In genomic region chr2:44169155-44169898, GRCh38 we compare ENCODE assay signal across 1 cellular context.
TF ChIP-seq lines count a peak whose summit lies in the region.

No MANE protein-coding gene starts in this region.

TF ChIP-seq in HepG2, 621 proteins besides CTCF, POLR2A, EP300 and RAD21 (continued from another document and continues in another):
- TF ChIP-seq ZBTB40 (IDR thresholded peaks at IDR 0.05) (no peak), ZBTB40 (CRISPR knock-in tag; IDR thresholded peaks at IDR 0.05) (peak; percentile 9; the same call in 1 of the 2 replicates), NR2C2 (CRISPR knock-in tag; IDR thresholded peaks at IDR 0.05; ENCODE audit: borderline replicate concordance) (no peak), ZNF644 (CRISPR knock-in tag; IDR thresholded peaks at IDR 0.05; ENCODE audit: low read depth) (no peak), ZBTB26 (CRISPR knock-in tag; IDR thresholded peaks at IDR 0.05; ENCODE audit: borderline replicate concordance) (no peak), ATRX (CRISPR knock-in tag; IDR thresholded peaks at IDR 0.05; ENCODE audit: borderline replicate concordance) (no peak), NR2F1 (CRISPR knock-in tag; IDR thresholded peaks at IDR 0.05) (no peak), ZFP1 (CRISPR knock-in tag; IDR thresholded peaks at IDR 0.05) (no peak), CBX5 (CRISPR knock-in tag; IDR thresholded peaks at IDR 0.05; ENCODE audit: borderline replicate concordance) (no peak), ZNF790 (CRISPR knock-in tag; IDR thresholded peaks at IDR 0.05; ENCODE audit: borderline replicate concordance) (no peak), ZNF329 (CRISPR knock-in tag; IDR thresholded peaks at IDR 0.05; ENCODE audit: low read depth) (no peak; the same call in 1 of the 2 replicates), HIVEP1 (CRISPR knock-in tag; IDR thresholded peaks at IDR 0.05) (no peak), TBL1XR1 (IDR thresholded peaks at IDR 0.05; ENCODE audit: borderline replicate concordance, low read length, partially characterized antibody) (no peak), TSC22D2 (CRISPR knock-in tag; IDR thresholded peaks at IDR 0.05; ENCODE audit: borderline replicate concordance) (no peak), PHF21A (CRISPR knock-in tag; IDR thresholded peaks at IDR 0.05) (no peak), ZNF230 (CRISPR knock-in tag; IDR thresholded peaks at IDR 0.05) (no peak), ZNF678 (CRISPR knock-in tag; IDR thresholded peaks at IDR 0.05) (no peak), NR2F6 (IDR thresholded peaks at IDR 0.05) (no peak), NR2F6 (CRISPR knock-in tag; IDR thresholded peaks at IDR 0.05) (no peak), MEIS2 (CRISPR knock-in tag; IDR thresholded peaks at IDR 0.05) (peak; percentile 64; the same call in 1 of the 2 replicates), HHEX (CRISPR knock-in tag; IDR thresholded peaks at IDR 0.05) (no peak), CREBL2 (CRISPR knock-in tag; IDR thresholded peaks at IDR 0.05; ENCODE audit: borderline replicate concordance) (no peak), CSRNP2 (CRISPR knock-in tag; conservative IDR thresholded peaks at IDR 0.05; ENCODE audit: low read depth) (no peak), RARA (CRISPR knock-in tag; IDR thresholded peaks at IDR 0.05) (no peak), RBM22 (optimal IDR thresholded peaks at IDR 0.05; ENCODE audit: low read length) (no peak), ZNF737 (CRISPR knock-in tag; IDR thresholded peaks at IDR 0.05; ENCODE audit: borderline replicate concordance) (no peak), ERF (CRISPR knock-in tag; IDR thresholded peaks at IDR 0.05) (no peak), ZNF326 (CRISPR knock-in tag; IDR thresholded peaks at IDR 0.05; ENCODE audit: borderline replicate concordance) (no peak), GPN1 (CRISPR knock-in tag; IDR thresholded peaks at IDR 0.05; ENCODE audit: borderline replicate concordance) (no peak), HES4 (CRISPR knock-in tag; IDR thresholded peaks at IDR 0.05; ENCODE audit: borderline replicate concordance) (peak; percentile 77), MLLT10 (CRISPR knock-in tag; IDR thresholded peaks at IDR 0.05) (no peak), MAFF (IDR thresholded peaks at IDR 0.05; ENCODE audit: low read depth, low read length) (no peak), RFX5 (IDR thresholded peaks at IDR 0.05; ENCODE audit: low read depth, low read length) (no peak), RBFOX2 (IDR thresholded peaks at IDR 0.05; ENCODE audit: low read depth, low read length) (peak; percentile 73), HMG20B (CRISPR knock-in tag; conservative IDR thresholded peaks at IDR 0.05) (no peak), GABPB1 (CRISPR knock-in tag; IDR thresholded peaks at IDR 0.05) (peak; percentile 61; the same call in 1 of the 2 replicates), ZFP82 (CRISPR knock-in tag; IDR thresholded peaks at IDR 0.05; ENCODE audit: borderline replicate concordance) (peak; percentile 86), THAP11 (CRISPR knock-in tag; IDR thresholded peaks at IDR 0.05) (0 out of 2 replicates have a peak, but pooled peaks have one; percentile 1), ZNF709 (CRISPR knock-in tag; IDR thresholded peaks at IDR 0.05) (0 out of 2 replicates have a peak, but pooled peaks have one; percentile 58), EED (CRISPR knock-in tag; IDR thresholded peaks at IDR 0.05) (peak; percentile 92), POGZ (CRISPR knock-in tag; IDR thresholded peaks at IDR 0.05) (no peak), ZNF614 (CRISPR knock-in tag; IDR thresholded peaks at IDR 0.05; ENCODE audit: borderline replicate concordance) (0 out of 2 replicates have a peak, but pooled peaks have one; percentile 1), ZNF12 (CRISPR knock-in tag; IDR thresholded peaks at IDR 0.05) (no peak), ZKSCAN1 (IDR thresholded peaks at IDR 0.05; ENCODE audit: low read length) (peak; percentile 75)
- TF ChIP-seq, protein P1, sequence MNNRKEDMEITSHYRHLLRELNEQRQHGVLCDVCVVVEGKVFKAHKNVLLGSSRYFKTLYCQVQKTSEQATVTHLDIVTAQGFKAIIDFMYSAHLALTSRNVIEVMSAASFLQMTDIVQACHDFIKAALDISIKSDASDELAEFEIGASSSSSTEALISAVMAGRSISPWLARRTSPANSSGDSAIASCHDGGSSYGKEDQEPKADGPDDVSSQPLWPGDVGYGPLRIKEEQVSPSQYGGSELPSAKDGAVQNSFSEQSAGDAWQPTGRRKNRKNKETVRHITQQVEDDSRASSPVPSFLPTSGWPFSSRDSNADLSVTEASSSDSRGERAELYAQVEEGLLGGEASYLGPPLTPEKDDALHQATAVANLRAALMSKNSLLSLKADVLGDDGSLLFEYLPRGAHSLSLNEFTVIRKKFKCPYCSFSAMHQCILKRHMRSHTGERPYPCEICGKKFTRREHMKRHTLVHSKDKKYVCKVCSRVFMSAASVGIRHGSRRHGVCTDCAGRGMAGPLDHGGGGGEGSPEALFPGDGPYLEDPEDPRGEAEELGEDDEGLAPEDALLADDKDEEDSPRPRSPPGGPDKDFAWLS (CRISPR knock-in tag; IDR thresholded peaks at IDR 0.05; ENCODE audit: borderline replicate concordance): no peak
- TF ChIP-seq, protein P2, sequence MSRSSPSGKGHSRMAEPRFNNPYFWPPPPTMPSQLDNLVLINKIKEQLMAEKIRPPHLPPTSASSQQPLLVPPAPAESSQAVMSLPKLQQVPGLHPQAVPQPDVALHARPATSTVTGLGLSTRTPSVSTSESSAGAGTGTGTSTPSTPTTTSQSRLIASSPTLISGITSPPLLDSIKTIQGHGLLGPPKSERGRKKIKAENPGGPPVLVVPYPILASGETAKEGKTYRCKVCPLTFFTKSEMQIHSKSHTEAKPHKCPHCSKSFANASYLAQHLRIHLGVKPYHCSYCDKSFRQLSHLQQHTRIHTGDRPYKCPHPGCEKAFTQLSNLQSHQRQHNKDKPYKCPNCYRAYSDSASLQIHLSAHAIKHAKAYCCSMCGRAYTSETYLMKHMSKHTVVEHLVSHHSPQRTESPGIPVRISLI (CRISPR knock-in tag; IDR thresholded peaks at IDR 0.05; ENCODE audit: borderline replicate concordance): no peak
- TF ChIP-seq, protein P3, sequence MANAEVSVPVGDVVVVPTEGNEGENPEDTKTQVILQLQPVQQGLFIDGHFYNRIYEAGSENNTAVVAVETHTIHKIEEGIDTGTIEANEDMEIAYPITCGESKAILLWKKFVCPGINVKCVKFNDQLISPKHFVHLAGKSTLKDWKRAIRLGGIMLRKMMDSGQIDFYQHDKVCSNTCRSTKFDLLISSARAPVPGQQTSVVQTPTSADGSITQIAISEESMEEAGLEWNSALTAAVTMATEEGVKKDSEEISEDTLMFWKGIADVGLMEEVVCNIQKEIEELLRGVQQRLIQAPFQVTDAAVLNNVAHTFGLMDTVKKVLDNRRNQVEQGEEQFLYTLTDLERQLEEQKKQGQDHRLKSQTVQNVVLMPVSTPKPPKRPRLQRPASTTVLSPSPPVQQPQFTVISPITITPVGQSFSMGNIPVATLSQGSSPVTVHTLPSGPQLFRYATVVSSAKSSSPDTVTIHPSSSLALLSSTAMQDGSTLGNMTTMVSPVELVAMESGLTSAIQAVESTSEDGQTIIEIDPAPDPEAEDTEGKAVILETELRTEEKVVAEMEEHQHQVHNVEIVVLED (CRISPR knock-in tag; IDR thresholded peaks at IDR 0.05; ENCODE audit: borderline replicate concordance): no peak
